ENCODE assay signal across 8 cellular contexts in the genomic region with DNA sequence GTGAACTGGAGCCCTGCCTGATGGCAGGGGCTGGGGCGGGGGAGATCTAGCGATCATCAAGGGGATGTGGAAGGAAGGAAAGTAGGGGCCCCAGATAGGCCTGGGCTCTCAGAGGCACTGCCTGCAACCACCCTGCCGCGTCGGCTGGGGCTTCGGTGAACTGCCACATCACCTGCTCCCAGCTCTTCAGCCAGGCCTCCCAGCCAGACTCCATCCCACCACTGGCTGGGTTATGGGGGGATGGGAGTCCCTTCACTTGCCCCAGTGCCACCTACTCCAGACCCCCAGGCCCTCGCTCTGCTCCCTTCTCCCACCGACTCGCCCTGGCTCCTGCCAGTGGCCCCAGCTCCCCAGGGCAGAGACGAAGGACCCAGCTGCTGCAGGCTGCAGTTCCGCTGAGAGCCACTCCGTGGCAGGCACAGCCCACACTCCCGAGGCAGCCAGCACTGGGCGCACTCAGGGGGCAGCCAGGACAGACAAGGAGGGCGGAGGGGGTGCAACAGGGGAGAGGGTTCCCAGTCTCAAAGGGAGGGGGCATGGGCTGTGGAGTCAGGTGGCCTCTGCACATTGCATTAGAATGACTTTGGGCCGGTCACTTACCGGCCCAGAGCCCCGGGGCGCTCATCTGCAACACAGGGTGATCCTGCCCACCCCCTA.
A peak's percentile ranks its signal among the peaks of the same experiment; 100 is the strongest.
DNase-seq lines count a peak whose midpoint lies in the region; ATAC-seq and TF ChIP-seq lines count a peak whose summit lies in the region.

No MANE protein-coding gene starts in this region.

- DNase-seq in T-helper 2 cell: peak; percentile 28 to 56 (median 30)
- peak; percentile 25 for DNase-seq in astrocyte of the spinal cord (ENCODE audit: low read depth, low spot score)
- peak; percentile 94 for DNase-seq in iPS-NIHi11 (ENCODE audit: low spot score)
- DNase-seq in stimulated activated CD4-positive, alpha-beta T cell treated with anti-CD3 and anti-CD28 coated beads, Interleukin-15, amount 100 ng/mL, for 24 hours: peak; percentile 70
- DNase-seq in KG1 (lab: John Stamatoyannopoulos, UW): no peak

- ATAC-seq in GM18498 (IDR thresholded peaks at IDR 0.05; ENCODE audit: unreplicated experiment) (peak; percentile 88), HG03432 (IDR thresholded peaks at IDR 0.05; ENCODE audit: unreplicated experiment) (peak; percentile 86)

- H3K27ac ChIP-seq in 22Rv1: no peak overlapping the region

- TF ChIP-seq CTCF in 22Rv1 (IDR thresholded peaks at IDR 0.05) (peak; percentile 83), astrocyte of the spinal cord (IDR thresholded peaks at IDR 0.05; ENCODE audit: low read depth, low read length) (peak; percentile 94)

- in situ Hi-C loops in astrocyte of the spinal cord (cut with HindIII; ENCODE audit: low sequenced_read_pairs): no loop called here

- H3K4me3 ChIP-seq in astrocyte of the spinal cord (ENCODE audit: low read depth, low read length): no peak overlapping the region
